In the genomic region with DNA sequence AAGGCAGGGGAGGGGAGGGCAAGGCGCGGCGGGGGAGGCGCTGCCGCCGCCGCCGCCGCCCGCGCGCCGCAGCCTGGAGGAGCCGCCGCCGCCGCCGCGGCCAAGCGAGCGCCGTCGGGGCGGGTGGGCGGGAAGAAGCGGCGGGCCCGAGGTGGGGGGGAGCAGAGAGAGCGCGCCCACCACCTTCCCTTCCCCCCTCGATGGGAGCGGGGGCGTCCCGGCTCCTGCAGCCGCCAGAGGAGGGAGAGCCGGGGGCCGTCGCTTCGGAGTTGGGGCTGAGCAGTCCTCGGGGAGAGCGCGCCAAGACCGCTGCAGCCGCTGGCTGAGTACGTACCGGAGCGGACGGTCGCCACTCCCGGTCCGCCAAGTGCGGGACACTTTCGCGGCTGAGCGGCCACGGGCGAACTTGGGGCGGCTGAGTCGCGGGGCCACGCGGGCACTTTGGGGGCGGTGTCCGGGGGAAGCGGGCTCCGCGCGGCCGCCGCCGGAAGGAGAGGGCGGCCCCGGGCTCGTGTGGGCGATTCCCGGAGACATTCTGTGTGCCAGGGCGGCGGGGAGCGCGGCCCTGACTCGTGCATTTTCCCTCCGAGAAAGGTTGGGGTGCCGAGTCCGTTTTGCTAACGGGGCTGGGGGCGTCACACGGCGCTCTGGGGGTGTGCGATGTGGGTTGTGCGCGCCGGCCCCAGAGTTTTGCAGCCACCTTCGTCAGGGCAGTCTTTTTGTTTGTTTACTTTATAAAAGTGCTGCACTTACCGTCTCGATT, we compare ENCODE assay signal across 1 cellular context.
TF ChIP-seq lines count a peak whose summit lies in the region.

A gene with protein sequence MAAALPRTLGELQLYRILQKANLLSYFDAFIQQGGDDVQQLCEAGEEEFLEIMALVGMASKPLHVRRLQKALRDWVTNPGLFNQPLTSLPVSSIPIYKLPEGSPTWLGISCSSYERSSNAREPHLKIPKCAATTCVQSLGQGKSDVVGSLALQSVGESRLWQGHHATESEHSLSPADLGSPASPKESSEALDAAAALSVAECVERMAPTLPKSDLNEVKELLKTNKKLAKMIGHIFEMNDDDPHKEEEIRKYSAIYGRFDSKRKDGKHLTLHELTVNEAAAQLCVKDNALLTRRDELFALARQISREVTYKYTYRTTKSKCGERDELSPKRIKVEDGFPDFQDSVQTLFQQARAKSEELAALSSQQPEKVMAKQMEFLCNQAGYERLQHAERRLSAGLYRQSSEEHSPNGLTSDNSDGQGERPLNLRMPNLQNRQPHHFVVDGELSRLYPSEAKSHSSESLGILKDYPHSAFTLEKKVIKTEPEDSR (plus strand): TSS at position 49 of the 763 bp plus-strand sequence. CDS start 10,094 bp downstream, outside the sequence.

TF ChIP-seq in HepG2, 621 proteins besides CTCF, POLR2A, EP300 and RAD21 (continued from another document and continues in another):
- TF ChIP-seq, protein P1, sequence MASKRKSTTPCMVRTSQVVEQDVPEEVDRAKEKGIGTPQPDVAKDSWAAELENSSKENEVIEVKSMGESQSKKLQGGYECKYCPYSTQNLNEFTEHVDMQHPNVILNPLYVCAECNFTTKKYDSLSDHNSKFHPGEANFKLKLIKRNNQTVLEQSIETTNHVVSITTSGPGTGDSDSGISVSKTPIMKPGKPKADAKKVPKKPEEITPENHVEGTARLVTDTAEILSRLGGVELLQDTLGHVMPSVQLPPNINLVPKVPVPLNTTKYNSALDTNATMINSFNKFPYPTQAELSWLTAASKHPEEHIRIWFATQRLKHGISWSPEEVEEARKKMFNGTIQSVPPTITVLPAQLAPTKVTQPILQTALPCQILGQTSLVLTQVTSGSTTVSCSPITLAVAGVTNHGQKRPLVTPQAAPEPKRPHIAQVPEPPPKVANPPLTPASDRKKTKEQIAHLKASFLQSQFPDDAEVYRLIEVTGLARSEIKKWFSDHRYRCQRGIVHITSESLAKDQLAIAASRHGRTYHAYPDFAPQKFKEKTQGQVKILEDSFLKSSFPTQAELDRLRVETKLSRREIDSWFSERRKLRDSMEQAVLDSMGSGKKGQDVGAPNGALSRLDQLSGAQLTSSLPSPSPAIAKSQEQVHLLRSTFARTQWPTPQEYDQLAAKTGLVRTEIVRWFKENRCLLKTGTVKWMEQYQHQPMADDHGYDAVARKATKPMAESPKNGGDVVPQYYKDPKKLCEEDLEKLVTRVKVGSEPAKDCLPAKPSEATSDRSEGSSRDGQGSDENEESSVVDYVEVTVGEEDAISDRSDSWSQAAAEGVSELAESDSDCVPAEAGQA (IDR thresholded peaks at IDR 0.05; ENCODE audit: low read depth), result no peak
- TF ChIP-seq, protein P1 (CRISPR knock-in tag; IDR thresholded peaks at IDR 0.05; ENCODE audit: borderline replicate concordance), result no peak
- TF ChIP-seq, protein P2, sequence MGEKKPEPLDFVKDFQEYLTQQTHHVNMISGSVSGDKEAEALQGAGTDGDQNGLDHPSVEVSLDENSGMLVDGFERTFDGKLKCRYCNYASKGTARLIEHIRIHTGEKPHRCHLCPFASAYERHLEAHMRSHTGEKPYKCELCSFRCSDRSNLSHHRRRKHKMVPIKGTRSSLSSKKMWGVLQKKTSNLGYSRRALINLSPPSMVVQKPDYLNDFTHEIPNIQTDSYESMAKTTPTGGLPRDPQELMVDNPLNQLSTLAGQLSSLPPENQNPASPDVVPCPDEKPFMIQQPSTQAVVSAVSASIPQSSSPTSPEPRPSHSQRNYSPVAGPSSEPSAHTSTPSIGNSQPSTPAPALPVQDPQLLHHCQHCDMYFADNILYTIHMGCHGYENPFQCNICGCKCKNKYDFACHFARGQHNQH (CRISPR knock-in tag; IDR thresholded peaks at IDR 0.05), result no peak
- TF ChIP-seq ZNF652 (CRISPR knock-in tag; IDR thresholded peaks at IDR 0.05; ENCODE audit: borderline replicate concordance, low read depth) (no peak), MLLT10 (CRISPR knock-in tag; IDR thresholded peaks at IDR 0.05) (no peak), ZFY (CRISPR knock-in tag; IDR thresholded peaks at IDR 0.05) (peak; percentile 61), KDM6A (CRISPR knock-in tag; IDR thresholded peaks at IDR 0.05; ENCODE audit: low read depth) (no peak), HDAC1 (CRISPR knock-in tag; IDR thresholded peaks at IDR 0.05) (peak; percentile 75), FOXM1 (CRISPR knock-in tag; IDR thresholded peaks at IDR 0.05) (no peak), ESRRA (CRISPR knock-in tag; IDR thresholded peaks at IDR 0.05; ENCODE audit: low read depth) (no peak), ETV5 (CRISPR knock-in tag; IDR thresholded peaks at IDR 0.05; ENCODE audit: borderline replicate concordance) (peak; percentile 33; the same call in 1 of the 2 replicates), ZZZ3 (CRISPR knock-in tag; IDR thresholded peaks at IDR 0.05; ENCODE audit: borderline replicate concordance) (no peak), ZBTB1 (CRISPR knock-in tag; IDR thresholded peaks at IDR 0.05; ENCODE audit: borderline replicate concordance) (no peak), DPF2 (CRISPR knock-in tag; IDR thresholded peaks at IDR 0.05; ENCODE audit: borderline replicate concordance, low read depth) (no peak), DNMT1 (CRISPR knock-in tag; IDR thresholded peaks at IDR 0.05) (no peak), ZFYVE20 (CRISPR knock-in tag; IDR thresholded peaks at IDR 0.05; ENCODE audit: borderline replicate concordance, low read depth) (0 out of 2 replicates have a peak, but pooled peaks have one; percentile 55)
- TF ChIP-seq, protein P3, sequence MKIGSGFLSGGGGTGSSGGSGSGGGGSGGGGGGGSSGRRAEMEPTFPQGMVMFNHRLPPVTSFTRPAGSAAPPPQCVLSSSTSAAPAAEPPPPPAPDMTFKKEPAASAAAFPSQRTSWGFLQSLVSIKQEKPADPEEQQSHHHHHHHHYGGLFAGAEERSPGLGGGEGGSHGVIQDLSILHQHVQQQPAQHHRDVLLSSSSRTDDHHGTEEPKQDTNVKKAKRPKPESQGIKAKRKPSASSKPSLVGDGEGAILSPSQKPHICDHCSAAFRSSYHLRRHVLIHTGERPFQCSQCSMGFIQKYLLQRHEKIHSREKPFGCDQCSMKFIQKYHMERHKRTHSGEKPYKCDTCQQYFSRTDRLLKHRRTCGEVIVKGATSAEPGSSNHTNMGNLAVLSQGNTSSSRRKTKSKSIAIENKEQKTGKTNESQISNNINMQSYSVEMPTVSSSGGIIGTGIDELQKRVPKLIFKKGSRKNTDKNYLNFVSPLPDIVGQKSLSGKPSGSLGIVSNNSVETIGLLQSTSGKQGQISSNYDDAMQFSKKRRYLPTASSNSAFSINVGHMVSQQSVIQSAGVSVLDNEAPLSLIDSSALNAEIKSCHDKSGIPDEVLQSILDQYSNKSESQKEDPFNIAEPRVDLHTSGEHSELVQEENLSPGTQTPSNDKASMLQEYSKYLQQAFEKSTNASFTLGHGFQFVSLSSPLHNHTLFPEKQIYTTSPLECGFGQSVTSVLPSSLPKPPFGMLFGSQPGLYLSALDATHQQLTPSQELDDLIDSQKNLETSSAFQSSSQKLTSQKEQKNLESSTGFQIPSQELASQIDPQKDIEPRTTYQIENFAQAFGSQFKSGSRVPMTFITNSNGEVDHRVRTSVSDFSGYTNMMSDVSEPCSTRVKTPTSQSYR (CRISPR knock-in tag; IDR thresholded peaks at IDR 0.05; ENCODE audit: borderline replicate concordance), result 0 out of 2 replicates have a peak, but pooled peaks have one; percentile 27
- TF ChIP-seq, protein P4, sequence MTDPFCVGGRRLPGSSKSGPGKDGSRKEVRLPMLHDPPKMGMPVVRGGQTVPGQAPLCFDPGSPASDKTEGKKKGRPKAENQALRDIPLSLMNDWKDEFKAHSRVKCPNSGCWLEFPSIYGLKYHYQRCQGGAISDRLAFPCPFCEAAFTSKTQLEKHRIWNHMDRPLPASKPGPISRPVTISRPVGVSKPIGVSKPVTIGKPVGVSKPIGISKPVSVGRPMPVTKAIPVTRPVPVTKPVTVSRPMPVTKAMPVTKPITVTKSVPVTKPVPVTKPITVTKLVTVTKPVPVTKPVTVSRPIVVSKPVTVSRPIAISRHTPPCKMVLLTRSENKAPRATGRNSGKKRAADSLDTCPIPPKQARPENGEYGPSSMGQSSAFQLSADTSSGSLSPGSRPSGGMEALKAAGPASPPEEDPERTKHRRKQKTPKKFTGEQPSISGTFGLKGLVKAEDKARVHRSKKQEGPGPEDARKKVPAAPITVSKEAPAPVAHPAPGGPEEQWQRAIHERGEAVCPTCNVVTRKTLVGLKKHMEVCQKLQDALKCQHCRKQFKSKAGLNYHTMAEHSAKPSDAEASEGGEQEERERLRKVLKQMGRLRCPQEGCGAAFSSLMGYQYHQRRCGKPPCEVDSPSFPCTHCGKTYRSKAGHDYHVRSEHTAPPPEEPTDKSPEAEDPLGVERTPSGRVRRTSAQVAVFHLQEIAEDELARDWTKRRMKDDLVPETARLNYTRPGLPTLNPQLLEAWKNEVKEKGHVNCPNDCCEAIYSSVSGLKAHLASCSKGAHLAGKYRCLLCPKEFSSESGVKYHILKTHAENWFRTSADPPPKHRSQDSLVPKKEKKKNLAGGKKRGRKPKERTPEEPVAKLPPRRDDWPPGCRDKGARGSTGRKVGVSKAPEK (CRISPR knock-in tag; IDR thresholded peaks at IDR 0.05; ENCODE audit: borderline replicate concordance), result no peak
- TF ChIP-seq, protein P5, sequence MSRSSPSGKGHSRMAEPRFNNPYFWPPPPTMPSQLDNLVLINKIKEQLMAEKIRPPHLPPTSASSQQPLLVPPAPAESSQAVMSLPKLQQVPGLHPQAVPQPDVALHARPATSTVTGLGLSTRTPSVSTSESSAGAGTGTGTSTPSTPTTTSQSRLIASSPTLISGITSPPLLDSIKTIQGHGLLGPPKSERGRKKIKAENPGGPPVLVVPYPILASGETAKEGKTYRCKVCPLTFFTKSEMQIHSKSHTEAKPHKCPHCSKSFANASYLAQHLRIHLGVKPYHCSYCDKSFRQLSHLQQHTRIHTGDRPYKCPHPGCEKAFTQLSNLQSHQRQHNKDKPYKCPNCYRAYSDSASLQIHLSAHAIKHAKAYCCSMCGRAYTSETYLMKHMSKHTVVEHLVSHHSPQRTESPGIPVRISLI (CRISPR knock-in tag; IDR thresholded peaks at IDR 0.05; ENCODE audit: borderline replicate concordance), result no peak
- TF ChIP-seq, protein P6, sequence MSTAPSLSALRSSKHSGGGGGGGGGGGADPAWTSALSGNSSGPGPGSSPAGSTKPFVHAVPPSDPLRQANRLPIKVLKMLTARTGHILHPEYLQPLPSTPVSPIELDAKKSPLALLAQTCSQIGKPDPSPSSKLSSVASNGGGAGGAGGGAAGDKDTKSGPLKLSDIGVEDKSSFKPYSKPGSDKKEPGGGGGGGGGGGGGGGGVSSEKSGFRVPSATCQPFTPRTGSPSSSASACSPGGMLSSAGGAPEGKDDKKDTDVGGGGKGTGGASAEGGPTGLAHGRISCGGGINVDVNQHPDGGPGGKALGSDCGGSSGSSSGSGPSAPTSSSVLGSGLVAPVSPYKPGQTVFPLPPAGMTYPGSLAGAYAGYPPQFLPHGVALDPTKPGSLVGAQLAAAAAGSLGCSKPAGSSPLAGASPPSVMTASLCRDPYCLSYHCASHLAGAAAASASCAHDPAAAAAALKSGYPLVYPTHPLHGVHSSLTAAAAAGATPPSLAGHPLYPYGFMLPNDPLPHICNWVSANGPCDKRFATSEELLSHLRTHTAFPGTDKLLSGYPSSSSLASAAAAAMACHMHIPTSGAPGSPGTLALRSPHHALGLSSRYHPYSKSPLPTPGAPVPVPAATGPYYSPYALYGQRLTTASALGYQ (CRISPR knock-in tag; IDR thresholded peaks at IDR 0.05), result 0 out of 2 replicates have a peak, but pooled peaks have one; percentile 41
- TF ChIP-seq, protein P7, sequence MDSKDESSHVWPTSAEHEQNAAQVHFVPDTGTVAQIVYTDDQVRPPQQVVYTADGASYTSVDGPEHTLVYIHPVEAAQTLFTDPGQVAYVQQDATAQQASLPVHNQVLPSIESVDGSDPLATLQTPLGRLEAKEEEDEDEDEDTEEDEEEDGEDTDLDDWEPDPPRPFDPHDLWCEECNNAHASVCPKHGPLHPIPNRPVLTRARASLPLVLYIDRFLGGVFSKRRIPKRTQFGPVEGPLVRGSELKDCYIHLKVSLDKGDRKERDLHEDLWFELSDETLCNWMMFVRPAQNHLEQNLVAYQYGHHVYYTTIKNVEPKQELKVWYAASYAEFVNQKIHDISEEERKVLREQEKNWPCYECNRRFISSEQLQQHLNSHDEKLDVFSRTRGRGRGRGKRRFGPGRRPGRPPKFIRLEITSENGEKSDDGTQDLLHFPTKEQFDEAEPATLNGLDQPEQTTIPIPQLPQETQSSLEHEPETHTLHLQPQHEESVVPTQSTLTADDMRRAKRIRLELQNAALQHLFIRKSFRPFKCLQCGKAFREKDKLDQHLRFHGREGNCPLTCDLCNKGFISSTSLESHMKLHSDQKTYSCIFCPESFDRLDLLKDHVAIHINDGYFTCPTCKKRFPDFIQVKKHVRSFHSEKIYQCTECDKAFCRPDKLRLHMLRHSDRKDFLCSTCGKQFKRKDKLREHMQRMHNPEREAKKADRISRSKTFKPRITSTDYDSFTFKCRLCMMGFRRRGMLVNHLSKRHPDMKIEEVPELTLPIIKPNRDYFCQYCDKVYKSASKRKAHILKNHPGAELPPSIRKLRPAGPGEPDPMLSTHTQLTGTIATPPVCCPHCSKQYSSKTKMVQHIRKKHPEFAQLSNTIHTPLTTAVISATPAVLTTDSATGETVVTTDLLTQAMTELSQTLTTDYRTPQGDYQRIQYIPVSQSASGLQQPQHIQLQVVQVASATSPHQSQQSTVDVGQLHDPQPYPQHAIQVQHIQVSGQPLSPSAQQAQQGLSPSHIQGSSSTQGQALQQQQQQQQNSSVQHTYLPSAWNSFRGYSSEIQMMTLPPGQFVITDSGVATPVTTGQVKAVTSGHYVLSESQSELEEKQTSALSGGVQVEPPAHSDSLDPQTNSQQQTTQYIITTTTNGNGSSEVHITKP (CRISPR knock-in tag; IDR thresholded peaks at IDR 0.05; ENCODE audit: low read depth), result no peak
- TF ChIP-seq, protein P8, sequence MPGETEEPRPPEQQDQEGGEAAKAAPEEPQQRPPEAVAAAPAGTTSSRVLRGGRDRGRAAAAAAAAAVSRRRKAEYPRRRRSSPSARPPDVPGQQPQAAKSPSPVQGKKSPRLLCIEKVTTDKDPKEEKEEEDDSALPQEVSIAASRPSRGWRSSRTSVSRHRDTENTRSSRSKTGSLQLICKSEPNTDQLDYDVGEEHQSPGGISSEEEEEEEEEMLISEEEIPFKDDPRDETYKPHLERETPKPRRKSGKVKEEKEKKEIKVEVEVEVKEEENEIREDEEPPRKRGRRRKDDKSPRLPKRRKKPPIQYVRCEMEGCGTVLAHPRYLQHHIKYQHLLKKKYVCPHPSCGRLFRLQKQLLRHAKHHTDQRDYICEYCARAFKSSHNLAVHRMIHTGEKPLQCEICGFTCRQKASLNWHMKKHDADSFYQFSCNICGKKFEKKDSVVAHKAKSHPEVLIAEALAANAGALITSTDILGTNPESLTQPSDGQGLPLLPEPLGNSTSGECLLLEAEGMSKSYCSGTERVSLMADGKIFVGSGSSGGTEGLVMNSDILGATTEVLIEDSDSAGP (CRISPR knock-in tag; IDR thresholded peaks at IDR 0.05; ENCODE audit: borderline replicate concordance), result peak; percentile 54; the same call in 1 of the 2 replicates
